ENCODE assay signal across 1 cellular context in the genomic region with DNA sequence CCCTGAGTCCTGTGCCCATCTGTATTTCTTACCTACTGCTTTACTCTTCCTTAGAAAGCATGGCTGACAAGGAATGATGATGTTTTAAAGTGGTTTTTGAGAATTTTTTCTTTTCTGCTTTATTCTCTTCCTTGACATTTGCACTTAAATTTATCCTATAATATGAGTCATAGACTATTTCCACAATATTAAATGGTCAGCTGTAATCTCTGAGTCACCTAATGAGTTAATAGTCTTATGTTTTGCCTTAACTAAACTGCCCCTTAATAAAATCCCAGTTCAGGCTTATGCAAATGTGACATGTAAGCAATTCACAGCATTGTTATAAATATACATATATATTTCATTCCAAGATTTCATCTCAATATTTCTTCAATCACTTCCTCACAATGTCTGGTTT.
TF ChIP-seq lines count a peak whose summit lies in the region.

No MANE protein-coding gene starts in this region.

TF ChIP-seq in GM12878, 131 proteins besides CTCF, POLR2A, EP300 and RAD21 (continued from another document):
- TF ChIP-seq, protein P1, sequence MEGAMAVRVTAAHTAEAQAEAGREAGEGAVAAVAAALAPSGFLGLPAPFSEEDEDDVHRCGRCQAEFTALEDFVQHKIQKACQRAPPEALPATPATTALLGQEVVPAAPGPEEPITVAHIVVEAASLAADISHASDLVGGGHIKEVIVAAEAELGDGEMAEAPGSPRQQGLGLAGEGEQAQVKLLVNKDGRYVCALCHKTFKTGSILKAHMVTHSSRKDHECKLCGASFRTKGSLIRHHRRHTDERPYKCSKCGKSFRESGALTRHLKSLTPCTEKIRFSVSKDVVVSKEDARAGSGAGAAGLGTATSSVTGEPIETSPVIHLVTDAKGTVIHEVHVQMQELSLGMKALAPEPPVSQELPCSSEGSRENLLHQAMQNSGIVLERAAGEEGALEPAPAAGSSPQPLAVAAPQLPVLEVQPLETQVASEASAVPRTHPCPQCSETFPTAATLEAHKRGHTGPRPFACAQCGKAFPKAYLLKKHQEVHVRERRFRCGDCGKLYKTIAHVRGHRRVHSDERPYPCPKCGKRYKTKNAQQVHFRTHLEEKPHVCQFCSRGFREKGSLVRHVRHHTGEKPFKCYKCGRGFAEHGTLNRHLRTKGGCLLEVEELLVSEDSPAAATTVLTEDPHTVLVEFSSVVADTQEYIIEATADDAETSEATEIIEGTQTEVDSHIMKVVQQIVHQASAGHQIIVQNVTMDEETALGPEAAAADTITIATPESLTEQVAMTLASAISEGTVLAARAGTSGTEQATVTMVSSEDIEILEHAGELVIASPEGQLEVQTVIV (IDR thresholded peaks at IDR 0.05; ENCODE audit: borderline replicate concordance, partially characterized antibody) = no peak
- TF ChIP-seq ZBED1 (IDR thresholded peaks at IDR 0.05; ENCODE audit: borderline replicate concordance) = no peak
- no peak for TF ChIP-seq WRNIP1 (IDR thresholded peaks at IDR 0.05; ENCODE audit: borderline replicate concordance, low read depth, low read length)
- no peak for TF ChIP-seq HDAC6 (IDR thresholded peaks at IDR 0.05; ENCODE audit: unreplicated experiment)
- TF ChIP-seq, protein P2, sequence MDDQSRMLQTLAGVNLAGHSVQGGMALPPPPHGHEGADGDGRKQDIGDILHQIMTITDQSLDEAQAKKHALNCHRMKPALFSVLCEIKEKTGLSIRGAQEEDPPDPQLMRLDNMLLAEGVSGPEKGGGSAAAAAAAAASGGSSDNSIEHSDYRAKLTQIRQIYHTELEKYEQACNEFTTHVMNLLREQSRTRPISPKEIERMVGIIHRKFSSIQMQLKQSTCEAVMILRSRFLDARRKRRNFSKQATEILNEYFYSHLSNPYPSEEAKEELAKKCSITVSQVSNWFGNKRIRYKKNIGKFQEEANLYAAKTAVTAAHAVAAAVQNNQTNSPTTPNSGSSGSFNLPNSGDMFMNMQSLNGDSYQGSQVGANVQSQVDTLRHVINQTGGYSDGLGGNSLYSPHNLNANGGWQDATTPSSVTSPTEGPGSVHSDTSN (IDR thresholded peaks at IDR 0.05; ENCODE audit: insufficient replicate concordance, low read depth, low read length) = no peak
- TF ChIP-seq TAF1 (IDR thresholded peaks at IDR 0.05; ENCODE audit: borderline replicate concordance, low read depth, low read length) = no peak
- TF ChIP-seq POU2F2 (IDR thresholded peaks at IDR 0.05; ENCODE audit: borderline replicate concordance, low read depth, low read length) = no peak
- no peak for TF ChIP-seq NR2C2 (IDR thresholded peaks at IDR 0.05; ENCODE audit: borderline replicate concordance, control insufficient read depth, insufficient read length, low read depth)
- no peak for TF ChIP-seq RELA (IDR thresholded peaks at IDR 0.05; ENCODE audit: borderline replicate concordance, partially characterized antibody)
- no peak for TF ChIP-seq NKRF (conservative IDR thresholded peaks at IDR 0.05)
- TF ChIP-seq ZZZ3 (IDR thresholded peaks at IDR 0.05; ENCODE audit: control insufficient read depth, insufficient read length, low read depth) = no peak
- TF ChIP-seq BCLAF1 (IDR thresholded peaks at IDR 0.05) = no peak
- TF ChIP-seq BCL3 (IDR thresholded peaks at IDR 0.05; ENCODE audit: borderline replicate concordance, insufficient read depth, low read depth, low read length, poor library complexity, severe bottlenecking) = no peak
- no peak for TF ChIP-seq TARDBP (IDR thresholded peaks at IDR 0.05; ENCODE audit: borderline replicate concordance)
- no peak for TF ChIP-seq BRCA1 (IDR thresholded peaks at IDR 0.05; ENCODE audit: low read depth, low read length)
- TF ChIP-seq, protein P3, sequence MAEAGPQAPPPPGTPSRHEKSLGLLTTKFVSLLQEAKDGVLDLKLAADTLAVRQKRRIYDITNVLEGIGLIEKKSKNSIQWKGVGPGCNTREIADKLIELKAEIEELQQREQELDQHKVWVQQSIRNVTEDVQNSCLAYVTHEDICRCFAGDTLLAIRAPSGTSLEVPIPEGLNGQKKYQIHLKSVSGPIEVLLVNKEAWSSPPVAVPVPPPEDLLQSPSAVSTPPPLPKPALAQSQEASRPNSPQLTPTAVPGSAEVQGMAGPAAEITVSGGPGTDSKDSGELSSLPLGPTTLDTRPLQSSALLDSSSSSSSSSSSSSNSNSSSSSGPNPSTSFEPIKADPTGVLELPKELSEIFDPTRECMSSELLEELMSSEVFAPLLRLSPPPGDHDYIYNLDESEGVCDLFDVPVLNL (IDR thresholded peaks at IDR 0.05; ENCODE audit: low read depth, low read length) = no peak
- TF ChIP-seq ZBTB11 (CRISPR knock-in tag; IDR thresholded peaks at IDR 0.05) = no peak
- TF ChIP-seq CUX1 (IDR thresholded peaks at IDR 0.05; ENCODE audit: insufficient replicate concordance, low read depth, low read length) = no peak
- TF ChIP-seq EGR1 (IDR thresholded peaks at IDR 0.05; ENCODE audit: borderline replicate concordance in 1 of 2, low read depth in 2 of 2, low read length in 2 of 2) = no peak
